ENCODE assay signal across 13 cellular contexts in the genomic region with DNA sequence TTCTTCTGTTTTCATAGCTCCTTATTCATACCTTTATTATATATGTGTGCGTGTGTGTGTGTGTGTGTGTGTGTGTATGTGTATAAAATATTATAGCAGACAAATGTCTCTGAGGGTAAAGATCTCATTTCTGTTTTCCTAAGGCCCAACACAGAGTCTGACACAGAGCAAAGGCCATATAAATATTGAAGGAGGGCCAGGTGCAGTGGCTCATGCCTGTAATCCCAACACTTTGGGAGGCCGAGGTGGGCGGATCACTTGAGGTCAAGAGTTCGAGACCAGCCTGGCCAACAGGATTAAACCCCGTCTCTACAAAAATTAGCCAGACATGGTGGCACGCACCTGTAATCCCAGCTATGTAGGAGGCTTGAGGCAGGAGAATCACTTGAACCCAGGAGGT. TPM values are rescaled to one million over a fixed set of nuclear protein-coding genes. Genes with fewer than 3 reads are reported as not detected.
DNase-seq lines count a peak whose midpoint lies in the region; ATAC-seq, FAIRE-seq and TF ChIP-seq lines count a peak whose summit lies in the region.
"Not testable (repeated sequence)": the region's sequence is repeated elsewhere in the genome, so short reads cannot be mapped to it uniquely, and the experiment has no call there.
"Had no signal": no experiment of that assay in that cellular context is flagged by ENCODE, and none has a peak within 500 bp of the region (broad histone marks: within the 10 kb centered on the region; RNA-seq: fewer than 3 reads in every experiment).

No MANE protein-coding gene starts in this region.

- not testable (repeated sequence) for BruUV-seq in MCF 10A (replicated peaks; lab: Mats Ljungman, UMichigan); HepG2 (replicated peaks; lab: Mats Ljungman, UMichigan)

- not testable (repeated sequence) for H3K27me3 ChIP-seq in HepG2 (ENCODE audit: control insufficient read depth in 1 of 2, insufficient read depth in 2 of 2, low read length in 2 of 2); right lobe of liver

- TF ChIP-seq RAD21 in HepG2 (CRISPR knock-in tag; IDR thresholded peaks at IDR 0.05), result not testable (repeated sequence)

- intact Hi-C loops in MCF 10A (cut with micrococcal nuclease); left colon (cut with DNase I, micrococcal nuclease); HepG2 (cut with micrococcal nuclease; ENCODE audit: unreplicated experiment); right lobe of liver (cut with DNase I): not testable (repeated sequence)

- H3K4me1 Mint-ChIP-seq in MCF 10A (ENCODE audit: insufficient read depth, unreplicated experiment), result not testable (repeated sequence)

- CTCF ChIA-PET in MCF 10A (lab: Yijun Ruan, JAX), result interaction anchor here (0.6 to 1.3 kb wide), 2 partner anchors 23 to 31 kb away, joined by 3 to 8 read pairs; no protein-coding TSS in a partner anchor
- CTCF ChIA-PET in HepG2 (lab: Yijun Ruan, JAX; ENCODE audit: low intra/inter-chr PET ratio, low total read pairs), result not testable (repeated sequence)

- not testable (repeated sequence) for TF ChIP-seq POLR2A in HepG2 (IDR thresholded peaks at IDR 0.05; ENCODE audit: insufficient read depth in 1 of 2, low read depth in 2 of 2, low read length in 2 of 2); right lobe of liver (IDR thresholded peaks at IDR 0.05)

- H3K36me3 ChIP-seq in HepG2 (replicated peaks in 1 of 2; ENCODE audit: control insufficient read depth in 1 of 2, insufficient read depth in 2 of 2, low read length in 2 of 2), result not testable (repeated sequence)
- peaks cover 0 to 26% (median 0%) of the 10 kb centered on the region in 4 donors for H3K36me3 ChIP-seq in right lobe of liver

- H3K4me3 Mint-ChIP-seq in MCF 10A (ENCODE audit: unreplicated experiment), result not testable (repeated sequence)

- TF ChIP-seq EP300 in HepG2 (IDR thresholded peaks at IDR 0.05; ENCODE audit: low read depth in 2 of 2, low read length in 2 of 2); HepG2 (CRISPR knock-in tag; IDR thresholded peaks at IDR 0.05; ENCODE audit: borderline replicate concordance): not testable (repeated sequence)

- not testable (repeated sequence) for H3K9ac ChIP-seq in HepG2 (ENCODE audit: insufficient read depth, low read depth, low read length)

- H3K27ac ChIP-seq in HepG2 (ENCODE audit: extremely low read length, insufficient read depth, low read length) (peak overlapping the region; percentile 48), right lobe of liver (peak overlapping the region in 1 of 3 donors; percentile 45)

- H3K36me3 Mint-ChIP-seq in MCF 10A (ENCODE audit: insufficient read depth, unreplicated experiment), result peaks cover 55% of the 10 kb centered on the region

- H3K27ac Mint-ChIP-seq in MCF 10A (ENCODE audit: low read depth, unreplicated experiment), result peak overlapping the region; percentile 25

- 0 out of 2 replicates have a peak overlapping the region, but pooled peaks have one; percentile 12 for H3K4me2 ChIP-seq in HepG2 (ENCODE audit: low read depth, low read length)

- not testable (repeated sequence) for H3K79me2 ChIP-seq in HepG2 (ENCODE audit: insufficient read depth, low read length)

- H3K9me3 ChIP-seq in HepG2 (ENCODE audit: low read length); right lobe of liver: not testable (repeated sequence)

- FAIRE-seq in HepG2 (lab: Jason Lieb, UNC), result peak; percentile 18

- not testable (repeated sequence) for H3K4me3 ChIP-seq in HepG2 (replicated peaks in 1 of 3; ENCODE audit: insufficient read depth in 1 of 3, low read depth in 2 of 3, low read length in 3 of 3); right lobe of liver

- WGBS in HepG2 (ENCODE audit: low lambda C conversion rate), result 36% methylated on average over 6 of the region's 6 CpGs
- WGBS in right lobe of liver (ENCODE audit: insufficient coverage, low coverage, low lambda C conversion rate, missing lambda C conversion rate), result 37% methylated on average over 6 of the region's 6 CpGs

- not testable (repeated sequence) for H2AFZ ChIP-seq in HepG2 (ENCODE audit: low read length)

- H3K9me3 Mint-ChIP-seq in MCF 10A (ENCODE audit: unreplicated experiment), result not testable (repeated sequence)

- POLR2A ChIA-PET in MCF 10A (lab: Yijun Ruan, JAX) (interaction anchor here (5.1 kb wide), 1 partner anchor 10 kb away, joined by 58 read pairs; the partner anchor contains the start of genes ST13 and XPNPEP3), HepG2 (lab: Yijun Ruan, JAX) (interaction anchor here (3.3 kb wide), 1 partner anchor 11 kb away, joined by 18 read pairs; the partner anchor contains the start of genes ST13 and XPNPEP3)

- DNase-seq in MCF 10A (ENCODE audit: unreplicated experiment); left colon: not testable (repeated sequence)
- DNase-seq in HepG2 (ENCODE audit: low spot score), result peak; percentile 40
- peak in 1 of 3 donors; percentile 51 for DNase-seq in right lobe of liver

- H3K4me1 ChIP-seq in HepG2 (ENCODE audit: insufficient read depth, low read length) (peaks cover 34% of the 10 kb centered on the region), right lobe of liver (peaks cover 0 to 25% (median 4%) of the 10 kb centered on the region in 4 donors)

- not testable (repeated sequence) for H4K20me1 ChIP-seq in HepG2 (ENCODE audit: insufficient read depth, low read length)

- TF ChIP-seq CTCF in MCF 10A (IDR thresholded peaks at IDR 0.05; ENCODE audit: unreplicated experiment); HepG2 (CRISPR knock-in tag; IDR thresholded peaks at IDR 0.05); right lobe of liver (IDR thresholded peaks at IDR 0.05): not testable (repeated sequence)

- H3K27me3 Mint-ChIP-seq in MCF 10A (ENCODE audit: insufficient read depth, unreplicated experiment), result not testable (repeated sequence)

- in situ Hi-C loops in HepG2 (cut with HindIII; ENCODE audit: extremely low pct_ligation_motif_present, low pct_unique_long_range_greater_than_20kb), result not testable (repeated sequence)

- peak; percentile 75 for ATAC-seq in left colon
- peak; percentile 82 for ATAC-seq in HepG2
- ATAC-seq in right lobe of liver, result peak; percentile 73 to 90 (median 81)

RNA-seq across cellular contexts. Expression of gene DNAJB7, which starts 6.5 kb away (rescaled TPM):
- not detected in 2 replicates for total RNA-seq in MCF 10A (2022)
- under 1 TPM; 0.21 to 0.47 TPM for total RNA-seq in left colon
- total RNA-seq in HepG2 (2016; rRNA removed; fragmentation: Illumina TruSeq; extraction: Trizol), result not detected in 2 replicates
- not detected in 2 replicates for total RNA-seq in HepG2 (2016; cell fraction: cytosol; rRNA removed; fragmentation: Illumina TruSeq; extraction: Trizol; ENCODE audit: low read depth)
- total RNA-seq in HepG2 (2016; cell fraction: insoluble cytoplasmic fraction; rRNA removed; fragmentation: Illumina TruSeq; extraction: Trizol), result not detected in 2 replicates
- not detected in 2 replicates for total RNA-seq in HepG2 (2016; cell fraction: membrane; rRNA removed; fragmentation: Illumina TruSeq; extraction: Trizol)
- total RNA-seq in HepG2 (2016; cell fraction: nucleus; rRNA removed; fragmentation: Illumina TruSeq; extraction: Trizol), result not detected in 2 replicates
- polyA plus RNA-seq in HepG2 (2011; rRNA removed), result not detected in 2 replicates
- polyA plus RNA-seq in HepG2 (2011; cell fraction: cytosol; rRNA removed), result not detected in 2 replicates
- polyA plus RNA-seq in HepG2 (2011; cell fraction: nucleus; rRNA removed), result not detected in 2 replicates
- polyA plus RNA-seq in HepG2 (2012), result 0.11 and 0.20 TPM in 2 replicates
- polyA plus RNA-seq in HepG2 (2016; cell fraction: cytosol; fragmentation: Illumina TruSeq; extraction: Trizol; ENCODE audit: low read depth), result not detected in 2 replicates
- polyA plus RNA-seq in HepG2 (2016; cell fraction: insoluble cytoplasmic fraction; fragmentation: Illumina TruSeq; extraction: Trizol; ENCODE audit: low read depth), result not detected in 2 replicates
- not detected in 2 replicates for polyA plus RNA-seq in HepG2 (2016; cell fraction: membrane; fragmentation: Illumina TruSeq; extraction: Trizol; ENCODE audit: low read depth)
- not detected in 2 replicates for polyA plus RNA-seq in HepG2 (2016; cell fraction: nucleus; fragmentation: Illumina TruSeq; extraction: Trizol; ENCODE audit: insufficient read depth, low read depth)
- not detected in 2 replicates for polyA minus RNA-seq in HepG2 (2011; rRNA and poly(A)+ RNA removed; ENCODE audit: low replicate concordance)
- not detected in 2 replicates for polyA minus RNA-seq in HepG2 (2011; cell fraction: cytosol; rRNA and poly(A)+ RNA removed)
- not detected in 2 replicates for polyA minus RNA-seq in HepG2 (2011; cell fraction: nucleus; rRNA and poly(A)+ RNA removed)
- total RNA-seq in right lobe of liver, result not detected
- total RNA-seq: A673; CD4-positive, alpha-beta memory T cell; CD4-positive, CD25-positive, alpha-beta regulatory T cell; CD8-positive, alpha-beta memory T cell; Daoy; G401; GM12878 had no signal
- polyA plus RNA-seq: AG04450; CD14-positive monocyte; CD4-positive, alpha-beta memory T cell had no signal

RNA-seq across cellular contexts. Expression of gene XPNPEP3, which starts 11.4 kb away (rescaled TPM):
- total RNA-seq in MCF 10A (2022) (33.1 and 47.2 TPM in 2 replicates), left colon (10 to 100 TPM in 1 of 2 donors, 1 to 10 TPM in 1; 9.9 to 12.7 TPM), HepG2 (2016; rRNA removed; fragmentation: Illumina TruSeq; extraction: Trizol) (10.3 and 15.9 TPM in 2 replicates), right lobe of liver (10 to 100 TPM in 5 of 6 experiments, 1 to 10 TPM in 1; 9.2 to 33.7 (median 18.5) TPM)
- total RNA-seq in HepG2 (2016; cell fraction: cytosol; rRNA removed; fragmentation: Illumina TruSeq; extraction: Trizol; ENCODE audit: low read depth), result 6.3 and 6.9 TPM in 2 replicates
- 10.3 and 14.2 TPM in 2 replicates for total RNA-seq in HepG2 (2016; cell fraction: insoluble cytoplasmic fraction; rRNA removed; fragmentation: Illumina TruSeq; extraction: Trizol)
- total RNA-seq in HepG2 (2016; cell fraction: membrane; rRNA removed; fragmentation: Illumina TruSeq; extraction: Trizol), result 8.4 and 9.9 TPM in 2 replicates
- 11.4 and 12.4 TPM in 2 replicates for total RNA-seq in HepG2 (2016; cell fraction: nucleus; rRNA removed; fragmentation: Illumina TruSeq; extraction: Trizol)
- 11.4 and 14.0 TPM in 2 replicates for polyA plus RNA-seq in HepG2 (2011; rRNA removed)
- polyA plus RNA-seq in HepG2 (2011; cell fraction: cytosol; rRNA removed), result 6.8 and 8.4 TPM in 2 replicates
- 9.2 and 10.6 TPM in 2 replicates for polyA plus RNA-seq in HepG2 (2011; cell fraction: nucleus; rRNA removed)
- 4.7 and 6.7 TPM in 2 replicates for polyA plus RNA-seq in HepG2 (2012)
- polyA plus RNA-seq in HepG2 (2016; cell fraction: cytosol; fragmentation: Illumina TruSeq; extraction: Trizol; ENCODE audit: low read depth), result 4.5 and 5.8 TPM in 2 replicates
- polyA plus RNA-seq in HepG2 (2016; cell fraction: insoluble cytoplasmic fraction; fragmentation: Illumina TruSeq; extraction: Trizol; ENCODE audit: low read depth), result 11.0 and 12.5 TPM in 2 replicates
- polyA plus RNA-seq in HepG2 (2016; cell fraction: membrane; fragmentation: Illumina TruSeq; extraction: Trizol; ENCODE audit: low read depth), result 7.6 and 8.4 TPM in 2 replicates
- 14.5 TPM in 2 replicates for polyA plus RNA-seq in HepG2 (2016; cell fraction: nucleus; fragmentation: Illumina TruSeq; extraction: Trizol; ENCODE audit: insufficient read depth, low read depth)
- 16.7 and 45.3 TPM in 2 replicates for polyA minus RNA-seq in HepG2 (2011; rRNA and poly(A)+ RNA removed; ENCODE audit: low replicate concordance)
- 14.6 and 15.7 TPM in 2 replicates for polyA minus RNA-seq in HepG2 (2011; cell fraction: cytosol; rRNA and poly(A)+ RNA removed)
- polyA minus RNA-seq in HepG2 (2011; cell fraction: nucleus; rRNA and poly(A)+ RNA removed), result 24.5 and 26.7 TPM in 2 replicates

RNA-seq across cellular contexts. Expression of gene ST13, which starts 11.9 kb away (rescaled TPM):
- total RNA-seq in MCF 10A (2022) (191 and 231 TPM in 2 replicates), left colon (100 to 1,000 TPM; 142 to 203 TPM), HepG2 (2016; rRNA removed; fragmentation: Illumina TruSeq; extraction: Trizol) (274 and 393 TPM in 2 replicates), right lobe of liver (100 to 1,000 TPM in 4 of 6 experiments, 10 to 100 TPM in 2; 70.3 to 262 (median 143) TPM)
- 96.2 and 106 TPM in 2 replicates for total RNA-seq in HepG2 (2016; cell fraction: cytosol; rRNA removed; fragmentation: Illumina TruSeq; extraction: Trizol; ENCODE audit: low read depth)
- 279 and 367 TPM in 2 replicates for total RNA-seq in HepG2 (2016; cell fraction: insoluble cytoplasmic fraction; rRNA removed; fragmentation: Illumina TruSeq; extraction: Trizol)
- total RNA-seq in HepG2 (2016; cell fraction: membrane; rRNA removed; fragmentation: Illumina TruSeq; extraction: Trizol), result 202 and 206 TPM in 2 replicates
- 86.1 and 94.9 TPM in 2 replicates for total RNA-seq in HepG2 (2016; cell fraction: nucleus; rRNA removed; fragmentation: Illumina TruSeq; extraction: Trizol)
- polyA plus RNA-seq in HepG2 (2011; rRNA removed), result 104 and 110 TPM in 2 replicates
- 60.5 and 92.1 TPM in 2 replicates for polyA plus RNA-seq in HepG2 (2011; cell fraction: cytosol; rRNA removed)
- 22.5 and 35.3 TPM in 2 replicates for polyA plus RNA-seq in HepG2 (2011; cell fraction: nucleus; rRNA removed)
- 273 and 374 TPM in 2 replicates for polyA plus RNA-seq in HepG2 (2012)
- polyA plus RNA-seq in HepG2 (2016; cell fraction: cytosol; fragmentation: Illumina TruSeq; extraction: Trizol; ENCODE audit: low read depth), result 142 and 151 TPM in 2 replicates
- polyA plus RNA-seq in HepG2 (2016; cell fraction: insoluble cytoplasmic fraction; fragmentation: Illumina TruSeq; extraction: Trizol; ENCODE audit: low read depth), result 458 and 479 TPM in 2 replicates
- polyA plus RNA-seq in HepG2 (2016; cell fraction: membrane; fragmentation: Illumina TruSeq; extraction: Trizol; ENCODE audit: low read depth), result 211 and 234 TPM in 2 replicates
- polyA plus RNA-seq in HepG2 (2016; cell fraction: nucleus; fragmentation: Illumina TruSeq; extraction: Trizol; ENCODE audit: insufficient read depth, low read depth), result 146 and 149 TPM in 2 replicates
- 57.3 and 59.1 TPM in 2 replicates for polyA minus RNA-seq in HepG2 (2011; rRNA and poly(A)+ RNA removed; ENCODE audit: low replicate concordance)
- 121 and 140 TPM in 2 replicates for polyA minus RNA-seq in HepG2 (2011; cell fraction: cytosol; rRNA and poly(A)+ RNA removed)
- 28.6 and 46.7 TPM in 2 replicates for polyA minus RNA-seq in HepG2 (2011; cell fraction: nucleus; rRNA and poly(A)+ RNA removed)

RNA-seq across cellular contexts. Expression of gene SLC25A17, which starts 49.2 kb away (rescaled TPM):
- 21.1 and 22.3 TPM in 2 replicates for total RNA-seq in MCF 10A (2022)
- 10 to 100 TPM in 1 of 2 donors, 1 to 10 TPM in 1; 9.6 to 14.2 TPM for total RNA-seq in left colon
- 24.0 and 27.9 TPM in 2 replicates for total RNA-seq in HepG2 (2016; rRNA removed; fragmentation: Illumina TruSeq; extraction: Trizol)
- 7.0 and 7.4 TPM in 2 replicates for total RNA-seq in HepG2 (2016; cell fraction: cytosol; rRNA removed; fragmentation: Illumina TruSeq; extraction: Trizol; ENCODE audit: low read depth)
- total RNA-seq in HepG2 (2016; cell fraction: insoluble cytoplasmic fraction; rRNA removed; fragmentation: Illumina TruSeq; extraction: Trizol), result 25.7 TPM in 2 replicates
- 8.4 and 11.0 TPM in 2 replicates for total RNA-seq in HepG2 (2016; cell fraction: membrane; rRNA removed; fragmentation: Illumina TruSeq; extraction: Trizol)
- 20.3 and 22.9 TPM in 2 replicates for total RNA-seq in HepG2 (2016; cell fraction: nucleus; rRNA removed; fragmentation: Illumina TruSeq; extraction: Trizol)
- 12.6 and 15.7 TPM in 2 replicates for polyA plus RNA-seq in HepG2 (2011; rRNA removed)
- polyA plus RNA-seq in HepG2 (2011; cell fraction: cytosol; rRNA removed), result 7.8 and 12.4 TPM in 2 replicates
- 6.1 and 7.7 TPM in 2 replicates for polyA plus RNA-seq in HepG2 (2011; cell fraction: nucleus; rRNA removed)
- 10.8 and 11.8 TPM in 2 replicates for polyA plus RNA-seq in HepG2 (2012)
- 3.5 and 4.2 TPM in 2 replicates for polyA plus RNA-seq in HepG2 (2016; cell fraction: cytosol; fragmentation: Illumina TruSeq; extraction: Trizol; ENCODE audit: low read depth)
- 28.0 and 29.5 TPM in 2 replicates for polyA plus RNA-seq in HepG2 (2016; cell fraction: insoluble cytoplasmic fraction; fragmentation: Illumina TruSeq; extraction: Trizol; ENCODE audit: low read depth)
- 7.3 and 7.7 TPM in 2 replicates for polyA plus RNA-seq in HepG2 (2016; cell fraction: membrane; fragmentation: Illumina TruSeq; extraction: Trizol; ENCODE audit: low read depth)
- polyA plus RNA-seq in HepG2 (2016; cell fraction: nucleus; fragmentation: Illumina TruSeq; extraction: Trizol; ENCODE audit: insufficient read depth, low read depth), result 41.8 and 43.0 TPM in 2 replicates
- polyA minus RNA-seq in HepG2 (2011; rRNA and poly(A)+ RNA removed; ENCODE audit: low replicate concordance), result 9.5 and 14.5 TPM in 2 replicates
- polyA minus RNA-seq in HepG2 (2011; cell fraction: cytosol; rRNA and poly(A)+ RNA removed), result 6.0 and 6.3 TPM in 2 replicates
- polyA minus RNA-seq in HepG2 (2011; cell fraction: nucleus; rRNA and poly(A)+ RNA removed), result 6.3 and 9.4 TPM in 2 replicates
- total RNA-seq in right lobe of liver, result 10 to 100 TPM; 10.9 to 15.5 (median 13.0) TPM
